In the genomic region with DNA sequence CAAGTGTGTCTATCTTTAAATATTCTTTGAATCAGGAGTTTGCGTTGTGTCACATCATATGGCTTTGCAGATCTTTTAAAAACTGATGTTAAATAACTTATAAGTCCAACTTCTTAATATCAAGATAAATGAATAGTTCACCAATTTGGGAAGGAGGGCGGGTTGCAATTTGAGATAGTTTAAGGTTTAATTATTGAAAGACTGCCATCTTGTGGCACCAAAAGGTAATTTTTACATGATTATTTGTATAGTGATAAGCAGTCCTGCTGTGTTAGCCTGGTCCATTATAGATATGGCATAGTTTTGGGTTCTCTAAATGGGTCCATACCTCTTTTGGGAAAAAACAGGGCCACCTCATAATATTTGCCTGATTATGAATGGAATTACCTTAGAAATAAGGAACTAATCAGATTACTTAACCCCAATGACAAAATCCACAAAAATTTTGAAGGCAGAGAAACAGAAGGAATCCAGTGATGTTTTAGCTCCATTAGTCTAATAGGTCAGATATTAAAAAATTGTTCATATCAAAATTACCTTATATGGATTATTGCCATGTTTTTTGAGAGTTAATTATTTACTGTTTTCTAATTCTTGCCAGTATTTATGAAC, we compare ENCODE assay signal across 8 cellular contexts.
DNase-seq lines count a peak whose midpoint lies in the region; ATAC-seq, FAIRE-seq and TF ChIP-seq lines count a peak whose summit lies in the region.

No MANE protein-coding gene starts in this region.

- ATAC-seq in GM18867 (IDR thresholded peaks at IDR 0.05; ENCODE audit: unreplicated experiment) (peak; percentile 77), IMR-90 (ENCODE audit: low read depth) (peak; percentile 67), HG03521 (IDR thresholded peaks at IDR 0.05; ENCODE audit: unreplicated experiment) (no peak)

- H2BK5ac ChIP-seq in IMR-90 (ENCODE audit: low read depth, low read length, poor library complexity, severe bottlenecking) (no peak overlapping the region), H1 (ENCODE audit: low read depth, low read length) (no peak overlapping the region)

- in situ Hi-C loops in IMR-90 (cut with MboI; ENCODE audit: low sequenced_read_pairs) = loop anchor here (10.0 kb wide), 1 partner anchor 1425 kb away; no protein-coding TSS in a partner anchor

- no peak overlapping the region for H3K27ac ChIP-seq in IMR-90 (ENCODE audit: insufficient read depth, low read length)
- no peak overlapping the region for H3K27ac ChIP-seq in H1 (ENCODE audit: low read depth, low read length)

- no peak overlapping the region for H2BK120ac ChIP-seq in IMR-90 (ENCODE audit: low read depth, low read length)
- H2BK120ac ChIP-seq in H1 (replicated peaks; ENCODE audit: low read depth, low read length) = no peak overlapping the region

- DNase-seq in AML-193 (lab: John Stamatoyannopoulos, UW) (peak; percentile 32 to 44), IMR-90 (peak; percentile 65), OCI-M1 (lab: John Stamatoyannopoulos, UW) (peak; percentile 69), H1 (ENCODE audit: low read depth in 1 of 2, low spot score in 2 of 2) (no peak), midbrain (lab: John Stamatoyannopoulos, UW) (peak; percentile 62)
- no peak for DNase-seq in activated naive CD4-positive, alpha-beta T cell treated with anti-CD3 and anti-CD28 coated beads, Interleukin-2, amount 50 U/mL, for 16 hours

- H4K91ac ChIP-seq in IMR-90 (ENCODE audit: insufficient read depth, low read depth, low read length) (no peak overlapping the region), H1 (replicated peaks; ENCODE audit: insufficient read length, low read length) (no peak overlapping the region)

- no peak overlapping the region for H2BK15ac ChIP-seq in IMR-90 (ENCODE audit: low read depth, low read length)
- H2BK15ac ChIP-seq in H1 (ENCODE audit: low read length) = no peak overlapping the region

- peak; percentile 39 for FAIRE-seq in H1 (lab: Jason Lieb, UNC)

- no peak overlapping the region for H3K18ac ChIP-seq in IMR-90 (ENCODE audit: low read depth, low read length)
- no peak overlapping the region for H3K18ac ChIP-seq in H1 (ENCODE audit: extremely low read depth, low read length)

- peak; percentile 59 for TF ChIP-seq RAD21 in IMR-90 (IDR thresholded peaks at IDR 0.05; ENCODE audit: low read length)
- TF ChIP-seq RAD21 in H1 (IDR thresholded peaks at IDR 0.05 in 1 of 2, conservative IDR thresholded peaks at IDR 0.05 in 1 of 2; ENCODE audit: low read depth in 2 of 2, low read length in 2 of 2) = peak; percentile 53 to 56

- H3K23me2 ChIP-seq in H1 (ENCODE audit: low read depth, low read length) = no peaks in the 10 kb centered on the region

- H4K5ac ChIP-seq in IMR-90 (ENCODE audit: low read depth, low read length) (no peak overlapping the region), H1 (ENCODE audit: insufficient read length, low read depth, low read length) (no peak overlapping the region)

- dilution Hi-C loops in IMR-90 (cut with HindIII; ENCODE audit: low sequenced_read_pairs, unreplicated experiment) = no loop called here

- H3K4ac ChIP-seq in IMR-90 (ENCODE audit: low read depth, low read length) (no peak overlapping the region), H1 (replicated peaks; ENCODE audit: insufficient read length, low read depth, low read length) (no peak overlapping the region)

- no peaks in the 10 kb centered on the region for H3K79me2 ChIP-seq in H1 (ENCODE audit: control insufficient read depth in 1 of 2, insufficient read depth in 2 of 2, low read length in 2 of 2)

- H3K36me3 ChIP-seq in IMR-90 (ENCODE audit: control insufficient read depth, insufficient read depth, low read length) = peaks cover 3% of the 10 kb centered on the region; the same call in 1 of the 2 replicates
- H3K36me3 ChIP-seq in H1 (ENCODE audit: control insufficient read depth in 2 of 4, insufficient read depth in 4 of 4, low read length in 3 of 4) = peaks cover 0 to 13% (median 3%) of the 10 kb centered on the region in 4 experiments; a peak in 2 of 8 replicates

- H4K20me1 ChIP-seq in IMR-90 (ENCODE audit: insufficient read depth, low read length) (no peaks in the 10 kb centered on the region), H1 (replicated peaks in 1 of 2; ENCODE audit: control insufficient read depth in 1 of 2, insufficient read depth in 2 of 2, low read length in 2 of 2) (no peaks in the 10 kb centered on the region)

- H2AFZ ChIP-seq in IMR-90 (replicated peaks; ENCODE audit: low read length, poor library complexity) = no peak overlapping the region
- no peak overlapping the region for H2AFZ ChIP-seq in H1 (ENCODE audit: low read length)

- WGBS in IMR-90 (ENCODE audit: extremely low coverage in 2 of 2, insufficient read length in 1 of 2), 2 experiments = no CpG with 5 or more reads among the region's 2 CpGs
- WGBS in H1 (ENCODE audit: extremely low coverage in 1 of 2, insufficient coverage in 1 of 2, insufficient read length in 1 of 2, insufficient replicate concordance in 2 of 2, low coverage in 1 of 2, low lambda C conversion rate in 2 of 2, missing lambda C conversion rate in 1 of 2), 2 experiments = 22% methylated on average over 2 of the region's 2 CpGs; no CpG with 5 or more reads in 1 of the 2 experiments

- TF ChIP-seq POLR2A in IMR-90 (IDR thresholded peaks at IDR 0.05; ENCODE audit: low read depth, low read length) (no peak), H1 (IDR thresholded peaks at IDR 0.05; ENCODE audit: control extremely low read depth in 1 of 2, low read depth in 2 of 2, low read length in 2 of 2) (no peak)

- POLR2A ChIA-PET in IMR-90 (lab: Charles Lee; ENCODE audit: unreplicated experiment) (no interaction called here), H1 (lab: Charles Lee; ENCODE audit: partially characterized antibody) (no interaction called here)

- H3K4me1 ChIP-seq in IMR-90 (ENCODE audit: control insufficient read depth, insufficient read depth, low read length) = peaks cover 2% of the 10 kb centered on the region; the same call in 1 of the 2 replicates
- H3K4me1 ChIP-seq in H1 (replicated peaks in 1 of 4; ENCODE audit: control insufficient read depth in 3 of 4, insufficient read depth in 4 of 4, low read length in 3 of 4) = no peaks in the 10 kb centered on the region

- H3K9me3 ChIP-seq in IMR-90 (ENCODE audit: control insufficient read depth, insufficient read depth, low read length) (no peaks in the 10 kb centered on the region), H1 (ENCODE audit: insufficient read depth in 2 of 2, low read depth in 1 of 2, low read length in 1 of 2) (no peaks in the 10 kb centered on the region)

- H2BK20ac ChIP-seq in IMR-90 (ENCODE audit: low read depth, low read length) (no peak overlapping the region), H1 (ENCODE audit: low read length) (no peak overlapping the region)

- no peak overlapping the region for H3K4me2 ChIP-seq in IMR-90 (ENCODE audit: low read depth, low read length)
- no peak overlapping the region for H3K4me2 ChIP-seq in H1 (ENCODE audit: insufficient read depth in 1 of 2, low read depth in 2 of 2, low read length in 2 of 2)

- H3K4me3 ChIP-seq in IMR-90 (ENCODE audit: insufficient read depth, low read depth, low read length) (no peak overlapping the region), H1 (ENCODE audit: extremely low read depth in 1 of 4, insufficient read depth in 2 of 4, low read depth in 3 of 4, low read length in 4 of 4) (no peak overlapping the region)

- H4K8ac ChIP-seq in IMR-90 (ENCODE audit: low read depth in 2 of 2, low read length in 2 of 2) = no peak overlapping the region; a peak in 1 of 4 replicates
- no peak overlapping the region for H4K8ac ChIP-seq in H1 (ENCODE audit: extremely low read depth, insufficient read depth, low read length)

- no peak overlapping the region for H2BK12ac ChIP-seq in H1 (ENCODE audit: low read depth, low read length)

- H3K9me1 ChIP-seq in IMR-90 (ENCODE audit: insufficient read depth, low read length) = no peaks in the 10 kb centered on the region

- H2AK9ac ChIP-seq in IMR-90 (replicated peaks; ENCODE audit: low read depth, low read length, poor library complexity) = no peak overlapping the region

- TF ChIP-seq EP300 in H1 (IDR thresholded peaks at IDR 0.05; ENCODE audit: borderline replicate concordance in 1 of 2, low read depth in 2 of 2, low read length in 2 of 2) = no peak

- H3K14ac ChIP-seq in IMR-90 (replicated peaks; ENCODE audit: low read depth, low read length) = no peak overlapping the region
- no peak overlapping the region for H3K14ac ChIP-seq in H1 (ENCODE audit: insufficient read length)

- no peak overlapping the region for H3K56ac ChIP-seq in IMR-90 (ENCODE audit: extremely low read depth, insufficient read depth, low read length)
- no peak overlapping the region for H3K56ac ChIP-seq in H1 (replicated peaks; ENCODE audit: insufficient read length, low read depth, low read length)

- TF ChIP-seq CTCF in IMR-90 (conservative IDR thresholded peaks at IDR 0.05; ENCODE audit: low read depth, low read length) (peak; percentile 56), H1 (IDR thresholded peaks at IDR 0.05; ENCODE audit: control extremely low read depth in 1 of 3, insufficient read depth in 1 of 3, low read depth in 1 of 3, low read length in 3 of 3) (peak in 2 of 3 experiments; percentile 32 to 45; a peak in 2 of 4 replicates)

- H3K23ac ChIP-seq in IMR-90 (ENCODE audit: low read depth, low read length) = no peak overlapping the region
- H3K23ac ChIP-seq in H1 (ENCODE audit: insufficient read length) = no peak overlapping the region

- intact Hi-C loops in IMR-90 (cut with micrococcal nuclease) = no loop called here

- CTCF ChIA-PET in IMR-90 (lab: Yijun Ruan, JAX) = interaction anchor here (0.6 to 1.3 kb wide), 8 partner anchors 7 to 1231 kb away, joined by 3 to 4 read pairs (median 3); no protein-coding TSS in a partner anchor
- CTCF ChIA-PET in H1 (lab: Charles Lee; ENCODE audit: partially characterized antibody) = interaction anchor here (0.7 to 2.8 kb wide), 21 partner anchors 8 to 847 kb away, joined by 3 to 18 read pairs (median 4); no protein-coding TSS in a partner anchor

- no peak overlapping the region for H3K9ac ChIP-seq in IMR-90 (ENCODE audit: low read depth, low read length)
- no peak overlapping the region for H3K9ac ChIP-seq in H1 (replicated peaks in 1 of 4; ENCODE audit: extremely low read depth in 1 of 4, low read depth in 3 of 4, low read length in 3 of 4)

- H3K79me1 ChIP-seq in IMR-90 (ENCODE audit: low read depth in 1 of 2, low read length in 2 of 2) = no peaks in the 10 kb centered on the region
- no peaks in the 10 kb centered on the region for H3K79me1 ChIP-seq in H1 (ENCODE audit: low read depth, low read length)

- BruUV-seq in IMR-90 (replicated peaks; lab: Mats Ljungman, UMichigan) = no TSS peak

- H3K27me3 ChIP-seq in IMR-90 (ENCODE audit: control insufficient read depth, insufficient read depth, low read length) (no peaks in the 10 kb centered on the region), H1 (replicated peaks in 1 of 4; ENCODE audit: control insufficient read depth in 3 of 4, extremely low read depth in 1 of 4, insufficient read depth in 3 of 4, low read length in 3 of 4) (no peaks in the 10 kb centered on the region)

- H2AK5ac ChIP-seq in IMR-90 (ENCODE audit: low read depth, low read length) (no peak overlapping the region), H1 (ENCODE audit: low read depth, low read length) (no peak overlapping the region)

TF ChIP-seq in H1, 55 proteins besides CTCF, POLR2A, EP300 and RAD21 (continues in another document):
- TF ChIP-seq RNF2 (IDR thresholded peaks at IDR 0.05; ENCODE audit: borderline replicate concordance, low read depth, low read length, missing control alignments, poor library complexity, severe bottlenecking) (no peak), EGR1 (IDR thresholded peaks at IDR 0.05; ENCODE audit: borderline replicate concordance, low read depth, low read length) (no peak)

Comparison
In these comparisons a context has a peak if more than half of its experiments do, and no peak if none do; other contexts are left out.
1. DNase-seq: peak in AML-193 (2 of 2), IMR-90 (single experiment), OCI-M1 (single experiment) and midbrain (single experiment); none in H1 (0 of 2) and activated naive CD4-positive, alpha-beta T cell treated with anti-CD3 and anti-CD28 coated beads, Interleukin-2, amount 50 U/mL, for 16 hours (single experiment).